In the genomic region with DNA sequence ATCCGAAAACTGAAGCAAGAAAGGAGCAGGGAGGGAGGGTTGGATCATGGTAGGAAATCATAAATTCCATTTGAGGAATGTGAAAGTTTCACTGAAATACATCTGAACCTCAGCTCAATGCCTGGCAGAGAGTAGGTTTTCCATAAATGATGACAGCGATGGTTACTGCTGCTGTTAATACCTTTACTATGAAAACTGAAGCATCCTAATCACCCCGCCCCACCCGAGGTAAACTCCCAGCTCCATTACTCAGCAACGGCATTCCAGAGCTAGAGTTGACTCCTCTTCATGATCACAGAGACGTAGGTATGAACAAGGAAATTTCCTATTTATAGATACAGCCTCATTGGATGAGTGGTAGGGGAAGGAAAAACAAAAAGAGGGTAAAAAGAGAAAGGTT, we compare ENCODE assay signal across 1 cellular context.
TF ChIP-seq lines count a peak whose summit lies in the region.

No MANE protein-coding gene starts in this region.

TF ChIP-seq in IMR-90, 13 proteins besides CTCF, POLR2A, EP300 and RAD21:
- TF ChIP-seq RFX5 (IDR thresholded peaks at IDR 0.05; ENCODE audit: low read depth, low read length) (no peak), MAFK (IDR thresholded peaks at IDR 0.05; ENCODE audit: low read depth, low read length) (no peak), NFE2L2 (IDR thresholded peaks at IDR 0.05; ENCODE audit: low read depth, low read length) (no peak), FOS (IDR thresholded peaks at IDR 0.05; ENCODE audit: low read depth, low read length) (no peak), BHLHE40 (IDR thresholded peaks at IDR 0.05; ENCODE audit: low read depth, low read length) (no peak), MAZ (IDR thresholded peaks at IDR 0.05; ENCODE audit: borderline replicate concordance, low read depth, low read length) (no peak), CHD1 (IDR thresholded peaks at IDR 0.05; ENCODE audit: low read depth, low read length) (no peak), CEBPB (IDR thresholded peaks at IDR 0.05; ENCODE audit: low read depth, low read length) (no peak), RCOR1 (IDR thresholded peaks at IDR 0.05; ENCODE audit: insufficient replicate concordance, low read length) (no peak)
